In genomic region chr12:110203546-110203945, GRCh38 we compare ENCODE assay signal across 14 cellular contexts.
"Had no signal": no experiment of that assay in that cellular context is flagged by ENCODE, and none has a peak within 500 bp of the region (broad histone marks: within the 10 kb centered on the region; RNA-seq: fewer than 3 reads in every experiment).

No MANE protein-coding gene starts in this region.

- H3K36me3 ChIP-seq: SJSA1 had no signal

- H3K27ac ChIP-seq: coronary artery, pancreas, SJSA1 had no signal

- DNase-seq: activated CD4-positive, alpha-beta T cell treated with anti-CD3 and anti-CD28 coated beads, Interleukin-2, amount 50 U/mL, for 48 hours; activated CD4-positive, CD25-positive, alpha-beta regulatory T cell treated with anti-CD3 and anti-CD28 coated beads, Interleukin-2, amount 50 U/mL, for 72 hours; activated effector memory CD4-positive, alpha-beta T cell treated with Interleukin-2 at 50 U/mL for 16 hours; activated naive CD4-positive, alpha-beta T cell treated with anti-CD3 and anti-CD28 coated beads, Interleukin-2, amount 50 U/mL, for 16 hours; activated T-cell treated with anti-CD3 and anti-CD28 coated beads, Interleukin-2, amount 50 U/mL, for 24 hours; caudate nucleus; effector CD8-positive, alpha-beta T cell; pancreas; retina; stimulated activated CD4-positive, alpha-beta T cell treated with anti-CD3 and anti-CD28 coated beads, Interleukin-2, amount 100 ng/mL, for 48 hours; trophoblast cell had no signal

- H3K4me3 ChIP-seq: coronary artery, pancreas, SJSA1 had no signal

- ATAC-seq: pancreas; stimulated activated memory B cell treated with anti-CD40 and anti-IgM and Interleukin-4, amounts not matched to agents 10 μg/mL and 1 μg/mL and 100 μg/mL, for 72 hours had no signal

- H3K4me1 ChIP-seq: pancreas had no signal

- H3K27me3 ChIP-seq: pancreas, SJSA1 had no signal

- H3K27ac Mint-ChIP-seq: activated T-cell treated with anti-CD3 and anti-CD28 coated beads, Interleukin-2, amount 50 U/mL, for 24 hours; stimulated activated memory B cell treated with anti-CD40 and anti-IgM and Interleukin-4, amounts not matched to agents 10 μg/mL and 1 μg/mL and 100 μg/mL, for 72 hours had no signal

- H3K9me3 ChIP-seq: pancreas, SJSA1 had no signal

- H3K4me1 Mint-ChIP-seq: stimulated activated memory B cell treated with anti-CD40 and anti-IgM and Interleukin-4, amounts not matched to agents 10 μg/mL and 1 μg/mL and 100 μg/mL, for 72 hours had no signal

- H3K27me3 Mint-ChIP-seq: activated T-cell treated with anti-CD3 and anti-CD28 coated beads, Interleukin-2, amount 50 U/mL, for 24 hours; stimulated activated memory B cell treated with anti-CD40 and anti-IgM and Interleukin-4, amounts not matched to agents 10 μg/mL and 1 μg/mL and 100 μg/mL, for 72 hours had no signal

- H3K4me3 Mint-ChIP-seq: activated T-cell treated with anti-CD3 and anti-CD28 coated beads, Interleukin-2, amount 50 U/mL, for 24 hours; stimulated activated memory B cell treated with anti-CD40 and anti-IgM and Interleukin-4, amounts not matched to agents 10 μg/mL and 1 μg/mL and 100 μg/mL, for 72 hours had no signal

- H3K9me3 Mint-ChIP-seq: activated T-cell treated with anti-CD3 and anti-CD28 coated beads, Interleukin-2, amount 50 U/mL, for 24 hours; stimulated activated memory B cell treated with anti-CD40 and anti-IgM and Interleukin-4, amounts not matched to agents 10 μg/mL and 1 μg/mL and 100 μg/mL, for 72 hours had no signal
